In the genomic region with DNA sequence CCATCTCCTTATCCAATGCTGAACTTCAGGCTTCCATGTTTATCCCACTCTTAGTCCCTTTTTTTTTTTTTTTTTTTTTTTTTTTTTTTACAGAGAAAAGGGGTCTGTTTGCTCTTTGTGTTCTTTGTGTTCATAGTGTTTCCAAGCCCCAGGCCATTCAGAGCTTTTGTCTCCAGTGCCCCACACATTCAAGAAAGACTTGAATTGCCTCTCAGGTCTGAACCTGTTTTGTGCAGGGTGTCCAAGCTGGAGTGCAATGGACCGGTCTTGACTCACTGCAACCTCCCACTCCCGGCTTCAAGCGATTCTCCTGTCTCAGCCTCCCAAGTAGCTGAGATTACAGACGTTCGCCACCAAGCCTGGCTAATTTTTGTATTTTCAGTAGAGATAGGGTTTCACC, we compare ENCODE assay signal across 24 cellular contexts.
DNase-seq lines count a peak whose midpoint lies in the region; ATAC-seq and TF ChIP-seq lines count a peak whose summit lies in the region.
"Had no signal": no experiment of that assay in that cellular context is flagged by ENCODE, and none has a peak within 500 bp of the region (broad histone marks: within the 10 kb centered on the region; RNA-seq: fewer than 3 reads in every experiment).

No MANE protein-coding gene starts in this region.

- H3K27ac ChIP-seq in SU-DHL-6 (ENCODE audit: low read depth, low read length), result peak overlapping the region; percentile 94
- H3K27ac ChIP-seq: BLaER1 treated with 17β-estradiol and CSF1 and Interleukin-3, amounts not matched to agents 10 nM and 100 nM; HL-60; SJCRH30 had no signal

- H3K4me2 ChIP-seq in SU-DHL-6 (ENCODE audit: low read depth, low read length, poor library complexity, severe bottlenecking), result peak overlapping the region; percentile 55

- peak overlapping the region; percentile 43 for H3K9ac ChIP-seq in SU-DHL-6 (ENCODE audit: low read length)
- H3K9ac ChIP-seq: BLaER1 treated with 17β-estradiol and CSF1 and Interleukin-3, amounts not matched to agents 10 nM and 100 nM had no signal

- ATAC-seq in naive B cell (ENCODE audit: low read depth in 2 of 2) (no peak), GM19324 (IDR thresholded peaks at IDR 0.05; ENCODE audit: low FRiP score, unreplicated experiment) (no peak), GM18517 (IDR thresholded peaks at IDR 0.05; ENCODE audit: unreplicated experiment) (no peak), HG03135 (IDR thresholded peaks at IDR 0.05; ENCODE audit: unreplicated experiment) (no peak)
- ATAC-seq: HepG2, Panc1 had no signal

- H3K27ac Mint-ChIP-seq in IgD-negative memory B cell (peak overlapping the region; percentile 77 to 95 (median 91)), naive B cell (peak overlapping the region; percentile 69 to 98 (median 96))

- H3K36me3 Mint-ChIP-seq in IgD-negative memory B cell (no peaks in the 10 kb centered on the region), naive B cell (no peaks in the 10 kb centered on the region)
- H3K36me3 Mint-ChIP-seq: CD4-positive, alpha-beta memory T cell had no signal

- no peaks in the 10 kb centered on the region for H3K36me3 ChIP-seq in SU-DHL-6 (ENCODE audit: low read length)
- H3K36me3 ChIP-seq: BLaER1 treated with 17β-estradiol and CSF1 and Interleukin-3, amounts not matched to agents 10 nM and 100 nM had no signal

- TF ChIP-seq CTCF in SU-DHL-6 (IDR thresholded peaks at IDR 0.05; ENCODE audit: insufficient read depth, low read length, poor library complexity, severe bottlenecking), result no peak

- H4K20me1 ChIP-seq in SU-DHL-6 (ENCODE audit: low read depth, low read length), result no peaks in the 10 kb centered on the region

- no peaks in the 10 kb centered on the region for H3K9me3 ChIP-seq in SU-DHL-6 (ENCODE audit: insufficient read depth, low read length)
- H3K9me3 ChIP-seq: BLaER1 treated with 17β-estradiol and CSF1 and Interleukin-3, amounts not matched to agents 10 nM and 100 nM; Caco-2; SJCRH30 had no signal

- H3K9me2 ChIP-seq in SU-DHL-6 (replicated peaks; ENCODE audit: insufficient read depth, low read length), result no peaks in the 10 kb centered on the region

- H3F3A ChIP-seq in SU-DHL-6 (ENCODE audit: insufficient read depth), result peaks cover 76% of the 10 kb centered on the region

- H3K27me3 Mint-ChIP-seq in IgD-negative memory B cell (no peaks in the 10 kb centered on the region), naive B cell (no peaks in the 10 kb centered on the region)
- H3K27me3 Mint-ChIP-seq: CD4-positive, alpha-beta memory T cell had no signal

- H3K27me3 ChIP-seq in SU-DHL-6 (ENCODE audit: low read length), result no peaks in the 10 kb centered on the region
- H3K27me3 ChIP-seq: SJCRH30 had no signal

- H3K4me1 Mint-ChIP-seq in IgD-negative memory B cell (peaks cover 56 to 88% (median 77%) of the 10 kb centered on the region in 3 donors), naive B cell (peaks cover 80 to 100% (median 97%) of the 10 kb centered on the region in 3 donors)

- H3K4me3 ChIP-seq in SU-DHL-6 (ENCODE audit: insufficient read depth, low read length, poor library complexity, severe bottlenecking), result no peak overlapping the region
- H3K4me3 ChIP-seq: BLaER1 treated with 17β-estradiol and CSF1 and Interleukin-3, amounts not matched to agents 10 nM and 100 nM; SJCRH30 had no signal

- no peak overlapping the region for H3K4me3 Mint-ChIP-seq in IgD-negative memory B cell
- peak overlapping the region in 5 of 8 donors; percentile 69 to 83 (median 79) for H3K4me3 Mint-ChIP-seq in naive B cell

- H3K9me3 Mint-ChIP-seq in IgD-negative memory B cell, result peaks cover 0 to 2% (median 0%) of the 10 kb centered on the region in 3 donors
- H3K9me3 Mint-ChIP-seq in naive B cell, result no peaks in the 10 kb centered on the region
- H3K9me3 Mint-ChIP-seq: CD4-positive, alpha-beta memory T cell had no signal

- no peaks in the 10 kb centered on the region for H3K79me2 ChIP-seq in SU-DHL-6 (ENCODE audit: insufficient read depth, low read length)

- DNase-seq in naive B cell, result no peak
- DNase-seq in activated effector memory CD4-positive, alpha-beta T cell treated with anti-CD3 and anti-CD28 coated beads, Interleukin-2, amount 50 U/mL, for 16 hours, result no peak
- DNase-seq: Caco-2; CD4-positive, alpha-beta memory T cell; DND-41; H7; KBM-7; NCI-H1092; NCI-H1436; NCI-H2029; NCI-H2227 treated with DMSO at 0.1 percent for 48 hours; NCI-H510A; NCI-H748 treated with DMSO at 0.1 percent for 48 hours; SJCRH30; T-helper 1 cell had no signal

- no peak overlapping the region for H2AFZ ChIP-seq in SU-DHL-6 (ENCODE audit: low read depth, low read length, severe bottlenecking)

Comparison
In these comparisons a context has a peak if more than half of its experiments do, and no peak if none do; other contexts are left out.
1. H3K4me3 Mint-ChIP-seq: peak in naive B cell (5 of 8); none in IgD-negative memory B cell (0 of 4).